In the genomic region with DNA sequence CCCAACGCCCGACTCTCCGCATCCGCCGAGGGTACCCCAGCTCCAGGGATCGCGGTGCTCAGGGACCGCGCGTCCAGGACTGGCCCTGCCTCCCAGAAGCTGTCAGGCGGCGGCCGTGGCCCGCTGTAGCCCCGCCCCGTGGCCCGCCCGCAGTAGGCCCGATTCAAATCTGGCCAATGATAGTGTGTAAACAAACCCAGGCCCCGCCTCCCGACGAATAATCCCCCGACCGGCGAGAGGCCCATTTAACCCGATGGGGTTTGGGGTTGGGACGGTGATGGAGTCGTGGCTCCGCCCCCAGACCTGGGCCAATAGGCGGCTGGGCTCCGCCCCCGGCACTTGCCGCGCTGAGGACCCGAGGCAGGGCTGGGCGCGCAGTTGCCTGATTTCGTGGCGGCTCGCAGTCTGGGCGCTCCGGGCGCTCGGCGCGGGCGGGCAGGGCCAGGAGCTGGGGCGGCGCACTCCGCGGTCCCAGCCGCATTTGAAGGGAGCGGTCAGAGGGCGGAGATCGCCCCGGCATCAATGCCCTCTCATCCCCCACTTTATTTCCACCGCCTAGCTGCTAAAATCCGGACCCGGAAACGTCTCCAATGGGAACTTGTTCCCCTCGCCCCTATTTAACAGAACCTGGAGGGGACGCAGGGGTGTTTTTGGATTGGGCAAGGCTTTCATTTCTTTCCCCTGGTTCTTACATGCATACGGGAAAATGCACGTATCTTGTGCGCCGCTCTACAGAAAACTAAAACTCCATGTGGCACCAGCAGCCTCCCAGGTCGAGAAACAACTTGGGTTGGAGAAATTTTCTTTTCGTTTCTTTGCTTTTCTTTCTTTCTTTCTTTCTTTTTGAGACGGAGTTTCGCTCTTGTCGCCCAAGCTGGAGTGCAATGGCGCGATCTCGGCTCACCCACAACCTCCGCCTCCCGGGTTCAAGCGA, we compare ENCODE assay signal across 8 cellular contexts. TPM values are rescaled to one million over a fixed set of nuclear protein-coding genes. Genes with fewer than 3 reads are reported as not detected.
DNase-seq lines count a peak whose midpoint lies in the region; ATAC-seq and TF ChIP-seq lines count a peak whose summit lies in the region.

No MANE protein-coding gene starts in this region.

- H3K4me1 ChIP-seq in duodenal mucosa (ENCODE audit: control insufficient read depth in 1 of 2, insufficient read depth in 2 of 2, low read length in 2 of 2) = peaks cover 3 to 4% of the 10 kb centered on the region in 2 donors

- no peaks in the 10 kb centered on the region for H3K27me3 Mint-ChIP-seq in CD4-positive, alpha-beta T cell
- no peaks in the 10 kb centered on the region for H3K27me3 Mint-ChIP-seq in activated CD4-positive, alpha-beta memory T cell treated with anti-CD3 and anti-CD28 coated beads for 36 hours

- H3K36me3 Mint-ChIP-seq in CD4-positive, alpha-beta T cell (ENCODE audit: low read depth) = no peaks in the 10 kb centered on the region
- H3K36me3 Mint-ChIP-seq in activated CD4-positive, alpha-beta memory T cell treated with anti-CD3 and anti-CD28 coated beads for 36 hours = no peaks in the 10 kb centered on the region

- H3K36me3 ChIP-seq in duodenal mucosa (ENCODE audit: control insufficient read depth in 1 of 2, insufficient read depth in 2 of 2, low read length in 2 of 2) = no peaks in the 10 kb centered on the region

- H3K4me3 ChIP-seq in duodenal mucosa (ENCODE audit: low read depth in 1 of 2, low read length in 2 of 2) (peak overlapping the region; percentile 87 to 89), lower leg skin (ENCODE audit: low read depth, poor library complexity, severe bottlenecking) (peak overlapping the region; percentile 31)

- H3K4me1 Mint-ChIP-seq in CD4-positive, alpha-beta T cell (ENCODE audit: low read depth) = peaks cover 20% of the 10 kb centered on the region
- H3K4me1 Mint-ChIP-seq in activated CD4-positive, alpha-beta memory T cell treated with anti-CD3 and anti-CD28 coated beads for 36 hours (ENCODE audit: low read depth) = peaks cover 30% of the 10 kb centered on the region

- WGBS in lower leg skin, 2 donors = 5 to 6% methylated on average over 48 to 69 of the region's 77 CpGs

- DNase-seq in CD4-positive, alpha-beta T cell = peak; percentile 98 to 100 (median 99)
- peak; percentile 100 for DNase-seq in NCI-H82 (lab: John Stamatoyannopoulos, UW)
- peak; percentile 100 for DNase-seq in activated CD4-positive, alpha-beta memory T cell treated with anti-CD3 and anti-CD28 coated beads for 36 hours
- peak; percentile 100 for DNase-seq in lower leg skin (ENCODE audit: low spot score in 2 of 2)
- peak; percentile 98 to 100 for DNase-seq in stimulated activated CD4-positive, alpha-beta T cell treated with anti-CD3 and anti-CD28 coated beads, Interleukin-4, amount 100 ng/mL, for 4 hours

- no peak for TF ChIP-seq CTCF in CD4-positive, alpha-beta T cell (IDR thresholded peaks at IDR 0.05)
- TF ChIP-seq CTCF in lower leg skin (IDR thresholded peaks at IDR 0.05) = no peak

- H3K27ac ChIP-seq in CD4-positive, alpha-beta T cell (ENCODE audit: low read depth, low read length) = peak overlapping the region; percentile 79
- peak overlapping the region; percentile 83 for H3K27ac ChIP-seq in duodenal mucosa (ENCODE audit: low read depth, low read length)

- H3K9ac ChIP-seq in duodenal mucosa (ENCODE audit: low read depth in 1 of 2, low read length in 2 of 2) = peak overlapping the region; percentile 68 to 78

- CTCF ChIA-PET in CD4-positive, alpha-beta T cell (lab: Charles Lee) = interaction anchor here (0.9 to 3.2 kb wide), 7 partner anchors 10 to 164 kb away, joined by 3 to 21 read pairs (median 4); a partner anchor contains a TSS
- CTCF ChIA-PET in activated CD4-positive, alpha-beta memory T cell treated with anti-CD3 and anti-CD28 coated beads for 36 hours (lab: Charles Lee) = interaction anchor here (0.5 to 3.4 kb wide), 10 partner anchors 7 to 525 kb away, joined by 3 to 16 read pairs (median 3); a partner anchor contains a TSS

- peak; percentile 97 for ATAC-seq in CD4-positive, alpha-beta T cell (ENCODE audit: poor library complexity)
- ATAC-seq in GM19452 (IDR thresholded peaks at IDR 0.05; ENCODE audit: unreplicated experiment) = peak; percentile 96
- peak; percentile 53 for ATAC-seq in HG03575 (IDR thresholded peaks at IDR 0.05; ENCODE audit: extremely low read depth, insufficient number of reproducible peaks, low FRiP score, unreplicated experiment)

- intact Hi-C loops in CD4-positive, alpha-beta T cell (cut with DNase I, micrococcal nuclease) = loop anchor here (1.0 to 10.0 kb wide), 6 partner anchors 8 to 326 kb away; a partner anchor contains a TSS
- intact Hi-C loops in activated CD4-positive, alpha-beta memory T cell treated with anti-CD3 and anti-CD28 coated beads for 36 hours (cut with micrococcal nuclease) = loop anchor here (1.0 to 10.0 kb wide), 6 partner anchors 8 to 487 kb away; a partner anchor contains a TSS
- intact Hi-C loops in lower leg skin (cut with DNase I; ENCODE audit: low total_unique reads) = no loop called here

- no peaks in the 10 kb centered on the region for H3K9me3 ChIP-seq in CD4-positive, alpha-beta T cell (ENCODE audit: control insufficient read depth, low read length)
- no peaks in the 10 kb centered on the region for H3K9me3 ChIP-seq in duodenal mucosa (ENCODE audit: control insufficient read depth in 1 of 2, low read length in 2 of 2)

- POLR2A ChIA-PET in CD4-positive, alpha-beta T cell (lab: Charles Lee) = interaction anchor here (0.6 to 3.3 kb wide), 15 partner anchors 8 to 344 kb away, joined by 3 to 61 read pairs (median 6); a partner anchor contains a TSS
- POLR2A ChIA-PET in activated CD4-positive, alpha-beta memory T cell treated with anti-CD3 and anti-CD28 coated beads for 36 hours (lab: Charles Lee) = interaction anchor here (0.5 to 3.1 kb wide), 10 partner anchors 8 to 491 kb away, joined by 3 to 20 read pairs (median 3); a partner anchor contains a TSS

- TF ChIP-seq POLR2A in lower leg skin (IDR thresholded peaks at IDR 0.05) = peak in 1 of 2 donors; percentile 50

- H3K9me3 Mint-ChIP-seq in CD4-positive, alpha-beta T cell = no peaks in the 10 kb centered on the region
- no peaks in the 10 kb centered on the region for H3K9me3 Mint-ChIP-seq in activated CD4-positive, alpha-beta memory T cell treated with anti-CD3 and anti-CD28 coated beads for 36 hours

- H3K27me3 ChIP-seq in CD4-positive, alpha-beta T cell (ENCODE audit: control insufficient read depth, insufficient read depth, low read length) = no peaks in the 10 kb centered on the region
- H3K27me3 ChIP-seq in duodenal mucosa (ENCODE audit: control insufficient read depth in 1 of 2, insufficient read depth in 2 of 2, low read length in 2 of 2) = no peaks in the 10 kb centered on the region

- H3K27ac Mint-ChIP-seq in CD4-positive, alpha-beta T cell = peak overlapping the region; percentile 89
- peak overlapping the region; percentile 86 for H3K27ac Mint-ChIP-seq in activated CD4-positive, alpha-beta memory T cell treated with anti-CD3 and anti-CD28 coated beads for 36 hours

- peak overlapping the region; percentile 86 for H3K4me3 Mint-ChIP-seq in CD4-positive, alpha-beta T cell
- H3K4me3 Mint-ChIP-seq in activated CD4-positive, alpha-beta memory T cell treated with anti-CD3 and anti-CD28 coated beads for 36 hours = peak overlapping the region; percentile 83

RNA-seq across cellular contexts. Expression of a gene that starts 8.4 kb away (rescaled TPM):
- 10 to 100 TPM; 21.2 to 22.0 TPM for total RNA-seq in CD4-positive, alpha-beta T cell
- total RNA-seq in activated CD4-positive, alpha-beta memory T cell treated with anti-CD3 and anti-CD28 coated beads for 36 hours = 10 to 100 TPM; 11.9 to 14.0 TPM
- total RNA-seq in lower leg skin = 10 to 100 TPM; 12.5 to 25.4 (median 18.4) TPM

RNA-seq across cellular contexts. Expression of a gene that starts 27.6 kb away (rescaled TPM):
- total RNA-seq in CD4-positive, alpha-beta T cell = under 1 TPM; 0.81 to 0.88 TPM
- total RNA-seq in activated CD4-positive, alpha-beta memory T cell treated with anti-CD3 and anti-CD28 coated beads for 36 hours = under 1 TPM; 0.07 to 0.31 TPM
- 1 to 10 TPM in 1 of 4 donors, under 1 TPM in 2, not detected in 1; 0.08 to 1.5 (median 0.69) TPM for total RNA-seq in lower leg skin

Comparison
In these comparisons a context has a peak if more than half of its experiments do, and no peak if none do; other contexts are left out.
1. Peak in every context shown above with its lines: DNase-seq, ATAC-seq, H3K4me3 ChIP-seq and H3K27ac ChIP-seq.